ENCODE assay signal across 2 cellular contexts in the genomic region with DNA sequence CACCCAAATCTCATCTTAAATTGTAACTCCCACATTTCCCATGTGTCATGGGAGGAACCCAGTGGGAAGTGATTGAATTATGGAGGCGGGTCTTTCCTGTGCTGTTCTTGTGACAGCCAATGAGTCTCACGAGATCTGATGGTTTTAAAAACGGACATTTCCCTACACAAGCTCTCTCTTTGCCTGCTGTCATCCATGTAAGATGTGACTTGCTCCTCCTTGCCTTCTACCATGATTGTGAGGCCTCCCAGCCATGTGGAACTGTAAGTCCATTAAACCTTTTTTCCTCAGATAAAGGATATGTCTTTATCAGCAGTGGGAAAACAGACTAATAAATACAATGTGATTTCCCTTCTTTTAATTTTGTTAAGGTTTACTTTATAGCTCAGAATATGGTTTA. TPM values are rescaled to one million over a fixed set of nuclear protein-coding genes. Genes with fewer than 3 reads are reported as not detected.
"Had no signal": no experiment of that assay in that cellular context is flagged by ENCODE, and none has a peak within 500 bp of the region (broad histone marks: within the 10 kb centered on the region; RNA-seq: fewer than 3 reads in every experiment).

No MANE protein-coding gene starts in this region.

RNA-seq across cellular contexts. Expression of a gene that starts 30.1 kb away (rescaled TPM):
- total RNA-seq: K562 had no signal
- polyA plus RNA-seq: IgD-negative memory B cell, K562 had no signal
